Comparison of ENCODE assay signal across 22 cellular contexts in genomic region chr2:26914286-26914962, GRCh38. TPM values are rescaled to one million over a fixed set of nuclear protein-coding genes. Genes with fewer than 3 reads are reported as not detected.
A peak's percentile ranks its signal among the peaks of the same experiment; 100 is the strongest.
DNase-seq lines count a peak whose midpoint lies in the region; TF ChIP-seq lines count a peak whose summit lies in the region.
"Had no signal": no experiment of that assay in that cellular context is flagged by ENCODE, and none has a peak within 500 bp of the region (broad histone marks: within the 10 kb centered on the region; RNA-seq: fewer than 3 reads in every experiment).

No MANE protein-coding gene starts in this region.

- TF ChIP-seq CTCF in cardiac muscle cell (IDR thresholded peaks at IDR 0.05; ENCODE audit: low read depth, low read length) (no peak), right atrium auricular region (IDR thresholded peaks at IDR 0.05) (no peak), nephron progenitor cell (IDR thresholded peaks at IDR 0.05) (no peak), vagina (IDR thresholded peaks at IDR 0.05) (no peak)

- H3K4me1 Mint-ChIP-seq in nephron progenitor cell = no peaks in the 10 kb centered on the region

- H3K9me3 Mint-ChIP-seq in nephron progenitor cell = peaks cover 16% of the 10 kb centered on the region

- H3K36me3 Mint-ChIP-seq in nephron progenitor cell (ENCODE audit: low read depth) = peaks cover 18% of the 10 kb centered on the region

- H3K27ac ChIP-seq in cardiac muscle cell = peak overlapping the region; percentile 84
- no peak overlapping the region for H3K27ac ChIP-seq in right atrium auricular region
- peak overlapping the region; percentile 57 for H3K27ac ChIP-seq in cingulate gyrus (ENCODE audit: low read depth, low read length)
- H3K27ac ChIP-seq in vagina = no peak overlapping the region
- H3K27ac ChIP-seq: esophagus squamous epithelium, gastroesophageal sphincter, uterus had no signal

- no peak overlapping the region for H3K27ac Mint-ChIP-seq in nephron progenitor cell

- DNase-seq in cardiac muscle cell (ENCODE audit: low read depth in 1 of 2, low spot score in 1 of 2) (peak in 1 of 2 donors; percentile 44), right atrium auricular region (ENCODE audit: low spot score) (no peak), nephron progenitor cell (peak; percentile 30), vagina (ENCODE audit: extremely low spot score in 2 of 2) (peak; percentile 55 to 72), hepatic stellate cell (ENCODE audit: low spot score) (no peak), NCI-H187 (lab: John Stamatoyannopoulos, UW) (no peak)
- no peak for DNase-seq in activated naive CD4-positive, alpha-beta T cell (lab: John Stamatoyannopoulos, UW)
- DNase-seq: activated naive CD4-positive, alpha-beta T cell treated with Interleukin-2 at 50 U/mL for 16 hours; activated T-cell treated with anti-CD3 and anti-CD28 coated beads for 4 hours; amniotic stem cell; effector memory CD4-positive, alpha-beta T cell; esophagus squamous epithelium; left colon; mucosa of descending colon; NCI-H1417; NCI-H2171; NCI-H526; PC-3; SIG-M5; uterus had no signal

- intact Hi-C loops in vagina (cut with DNase I) = no loop called here

- H3K27me3 ChIP-seq in cardiac muscle cell (no peaks in the 10 kb centered on the region), right atrium auricular region (no peaks in the 10 kb centered on the region), vagina (no peaks in the 10 kb centered on the region)

- H3K4me3 ChIP-seq in cardiac muscle cell = no peak overlapping the region
- no peak overlapping the region for H3K4me3 ChIP-seq in right atrium auricular region
- H3K4me3 ChIP-seq in vagina = no peak overlapping the region
- H3K4me3 ChIP-seq: esophagus squamous epithelium, gastroesophageal sphincter, mucosa of descending colon, uterus had no signal

- TF ChIP-seq POLR2A in vagina (IDR thresholded peaks at IDR 0.05) = no peak

- peaks cover 48% of the 10 kb centered on the region for H3K4me1 ChIP-seq in cardiac muscle cell (ENCODE audit: low read depth)
- peaks cover 0 to 11% of the 10 kb centered on the region in 2 donors for H3K4me1 ChIP-seq in right atrium auricular region
- H3K4me1 ChIP-seq in vagina = no peaks in the 10 kb centered on the region
- H3K4me1 ChIP-seq: esophagus squamous epithelium, gastroesophageal sphincter, uterus had no signal

- peaks cover 5% of the 10 kb centered on the region for H3K27me3 Mint-ChIP-seq in nephron progenitor cell (ENCODE audit: low read depth, poor library complexity)

- H3K4me3 Mint-ChIP-seq in nephron progenitor cell = no peak overlapping the region

- H3K36me3 ChIP-seq in cardiac muscle cell (no peaks in the 10 kb centered on the region), right atrium auricular region (no peaks in the 10 kb centered on the region), vagina (no peaks in the 10 kb centered on the region)
- H3K36me3 ChIP-seq: esophagus squamous epithelium, gastroesophageal sphincter, uterus had no signal

- H3K9me3 ChIP-seq in cardiac muscle cell (ENCODE audit: low read depth) = no peaks in the 10 kb centered on the region
- H3K9me3 ChIP-seq in right atrium auricular region = no peaks in the 10 kb centered on the region
- H3K9me3 ChIP-seq in vagina = no peaks in the 10 kb centered on the region
- H3K9me3 ChIP-seq: esophagus squamous epithelium, gastroesophageal sphincter, mucosa of descending colon, uterus had no signal

RNA-seq across cellular contexts. Expression of gene MAPRE3, which starts 56.0 kb away (rescaled TPM):
- 75.9 and 143 TPM in 2 replicates for total RNA-seq in cardiac muscle cell
- 212 TPM in 2 replicates for polyA plus RNA-seq in cardiac muscle cell
- 10 to 100 TPM; 20.6 to 33.4 TPM for total RNA-seq in right atrium auricular region
- total RNA-seq in vagina = 20.6 TPM

Comparison
In these comparisons a context has a peak if more than half of its experiments do, and no peak if none do; other contexts are left out.
1. H3K27ac ChIP-seq: peak in cardiac muscle cell (single experiment) and cingulate gyrus (single experiment); none in right atrium auricular region (0 of 2) and vagina (single experiment).
2. DNase-seq: peak in nephron progenitor cell (single experiment) and vagina (2 of 2); none in right atrium auricular region (single experiment), hepatic stellate cell (single experiment), activated naive CD4-positive, alpha-beta T cell (0 of 4) and NCI-H187 (0 of 2).